In genomic region chr12:34386016-34386415, GRCh38 we compare ENCODE assay signal across 1 cellular context.
A peak's percentile ranks its signal among the peaks of the same experiment; 100 is the strongest.
TF ChIP-seq lines count a peak whose summit lies in the region.

No MANE protein-coding gene starts in this region.

TF ChIP-seq in K562, 482 proteins besides CTCF, POLR2A, EP300 and RAD21:
- TF ChIP-seq ZBED1 (IDR thresholded peaks at IDR 0.05) (no peak), HEY1 (CRISPR knock-in tag; IDR thresholded peaks at IDR 0.05; ENCODE audit: borderline replicate concordance) (no peak), SMC3 (conservative IDR thresholded peaks at IDR 0.05; ENCODE audit: insufficient read depth, low read depth, low read length) (no peak), ESRRB (CRISPR knock-in tag; IDR thresholded peaks at IDR 0.05; ENCODE audit: borderline replicate concordance) (no peak), NRF1 (conservative IDR thresholded peaks at IDR 0.05 in 1 of 2, IDR thresholded peaks at IDR 0.05 in 1 of 2) (peak; percentile 79 to 84), SAFB (IDR thresholded peaks at IDR 0.05; ENCODE audit: borderline replicate concordance, low read depth, low read length) (no peak), YY1 (IDR thresholded peaks at IDR 0.05; ENCODE audit: borderline replicate concordance in 1 of 3, control insufficient read depth in 1 of 3, extremely low read depth in 1 of 3, insufficient read depth in 3 of 3, insufficient read length in 1 of 3, insufficient replicate concordance in 2 of 3, low read depth in 1 of 3, low read length in 2 of 3) (no peak), ESRRA (IDR thresholded peaks at IDR 0.05; ENCODE audit: borderline replicate concordance, low read depth) (no peak)
- TF ChIP-seq, protein P1, sequence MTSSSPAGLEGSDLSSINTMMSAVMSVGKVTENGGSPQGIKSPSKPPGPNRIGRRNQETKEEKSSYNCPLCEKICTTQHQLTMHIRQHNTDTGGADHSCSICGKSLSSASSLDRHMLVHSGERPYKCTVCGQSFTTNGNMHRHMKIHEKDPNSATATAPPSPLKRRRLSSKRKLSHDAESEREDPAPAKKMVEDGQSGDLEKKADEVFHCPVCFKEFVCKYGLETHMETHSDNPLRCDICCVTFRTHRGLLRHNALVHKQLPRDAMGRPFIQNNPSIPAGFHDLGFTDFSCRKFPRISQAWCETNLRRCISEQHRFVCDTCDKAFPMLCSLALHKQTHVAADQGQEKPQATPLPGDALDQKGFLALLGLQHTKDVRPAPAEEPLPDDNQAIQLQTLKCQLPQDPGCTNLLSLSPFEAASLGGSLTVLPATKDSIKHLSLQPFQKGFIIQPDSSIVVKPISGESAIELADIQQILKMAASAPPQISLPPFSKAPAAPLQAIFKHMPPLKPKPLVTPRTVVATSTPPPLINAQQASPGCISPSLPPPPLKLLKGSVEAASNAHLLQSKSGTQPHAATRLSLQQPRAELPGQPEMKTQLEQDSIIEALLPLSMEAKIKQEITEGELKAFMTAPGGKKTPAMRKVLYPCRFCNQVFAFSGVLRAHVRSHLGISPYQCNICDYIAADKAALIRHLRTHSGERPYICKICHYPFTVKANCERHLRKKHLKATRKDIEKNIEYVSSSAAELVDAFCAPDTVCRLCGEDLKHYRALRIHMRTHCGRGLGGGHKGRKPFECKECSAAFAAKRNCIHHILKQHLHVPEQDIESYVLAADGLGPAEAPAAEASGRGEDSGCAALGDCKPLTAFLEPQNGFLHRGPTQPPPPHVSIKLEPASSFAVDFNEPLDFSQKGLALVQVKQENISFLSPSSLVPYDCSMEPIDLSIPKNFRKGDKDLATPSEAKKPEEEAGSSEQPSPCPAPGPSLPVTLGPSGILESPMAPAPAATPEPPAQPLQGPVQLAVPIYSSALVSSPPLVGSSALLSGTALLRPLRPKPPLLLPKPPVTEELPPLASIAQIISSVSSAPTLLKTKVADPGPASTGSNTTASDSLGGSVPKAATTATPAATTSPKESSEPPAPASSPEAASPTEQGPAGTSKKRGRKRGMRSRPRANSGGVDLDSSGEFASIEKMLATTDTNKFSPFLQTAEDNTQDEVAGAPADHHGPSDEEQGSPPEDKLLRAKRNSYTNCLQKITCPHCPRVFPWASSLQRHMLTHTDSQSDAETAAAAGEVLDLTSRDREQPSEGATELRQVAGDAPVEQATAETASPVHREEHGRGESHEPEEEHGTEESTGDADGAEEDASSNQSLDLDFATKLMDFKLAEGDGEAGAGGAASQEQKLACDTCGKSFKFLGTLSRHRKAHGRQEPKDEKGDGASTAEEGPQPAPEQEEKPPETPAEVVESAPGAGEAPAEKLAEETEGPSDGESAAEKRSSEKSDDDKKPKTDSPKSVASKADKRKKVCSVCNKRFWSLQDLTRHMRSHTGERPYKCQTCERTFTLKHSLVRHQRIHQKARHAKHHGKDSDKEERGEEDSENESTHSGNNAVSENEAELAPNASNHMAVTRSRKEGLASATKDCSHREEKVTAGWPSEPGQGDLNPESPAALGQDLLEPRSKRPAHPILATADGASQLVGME (CRISPR knock-in tag; IDR thresholded peaks at IDR 0.05), result no peak
TF ChIP-seq in K562: peak in this region for 1.
